8 cellular contexts compared by ENCODE assay signal in the genomic region with DNA sequence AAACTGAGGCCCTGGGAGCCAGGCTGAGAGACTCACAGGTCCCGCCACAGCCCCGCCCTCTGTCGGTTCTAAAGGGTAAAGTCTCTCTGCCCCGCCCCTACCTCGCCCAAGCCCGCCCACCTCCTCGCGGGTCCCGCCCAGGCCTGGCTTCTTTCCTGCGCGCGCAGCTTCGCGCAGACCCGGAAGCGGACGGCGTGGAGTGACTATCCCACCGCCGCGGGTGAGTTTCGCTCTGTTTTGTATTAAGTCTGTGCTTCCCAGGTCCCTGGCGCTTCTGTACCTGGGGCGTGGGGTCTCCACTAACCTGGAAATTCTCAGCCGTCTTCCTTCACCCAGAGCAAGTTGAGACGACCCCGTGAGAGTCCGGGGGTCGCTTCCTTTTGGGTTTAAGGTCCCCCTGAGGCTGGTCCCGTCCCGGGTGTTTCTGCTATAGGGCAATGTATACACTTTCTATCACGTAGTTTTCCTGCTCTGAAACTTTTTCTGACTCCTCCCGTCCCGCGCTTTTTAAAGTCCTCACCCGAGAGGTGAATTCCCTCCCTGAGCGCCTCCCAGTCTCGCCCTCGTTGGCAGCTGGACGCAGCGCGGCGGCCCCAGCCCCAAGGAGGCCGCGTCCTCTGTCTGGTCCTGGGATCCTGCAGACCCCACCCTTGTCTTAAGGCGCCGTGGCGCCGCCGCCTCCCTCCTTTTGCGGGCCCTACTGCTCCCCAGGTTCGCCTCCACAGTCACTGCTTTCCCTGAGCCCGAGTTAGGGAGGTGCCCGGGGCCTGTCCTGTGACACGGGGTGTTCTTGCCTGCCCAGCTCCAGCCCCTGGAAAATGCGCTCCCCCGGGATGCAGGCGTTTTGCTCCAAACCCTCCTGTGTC. TPM values are rescaled to one million over a fixed set of nuclear protein-coding genes. Genes with fewer than 3 reads are reported as not detected.
DNase-seq lines count a peak whose midpoint lies in the region; ATAC-seq, FAIRE-seq and TF ChIP-seq lines count a peak whose summit lies in the region.

TSS of gene ZNF765 (plus strand) at position 176 of the 866 bp plus-strand sequence. CDS start 2,867 bp downstream, outside the sequence.

- H3K9me3 ChIP-seq in OCI-LY1 (ENCODE audit: low read length) = no peaks in the 10 kb centered on the region; the same call in 1 of the 2 replicates

- no peaks in the 10 kb centered on the region for H3K27me3 ChIP-seq in OCI-LY1 (ENCODE audit: insufficient read depth, low read length)

- peak; percentile 53 for DNase-seq in D721Med (ENCODE audit: insufficient read length, low spot score)
- peak; percentile 78 for DNase-seq in HuH-7.5 (ENCODE audit: low spot score)
- DNase-seq in activated T-cell treated with anti-CD3 and anti-CD28 coated beads for 24 hours (ENCODE audit: low read depth) = peak; percentile 97
- peak; percentile 35 for DNase-seq in epithelial cell of proximal tubule (ENCODE audit: low read depth)
- peak; percentile 96 for DNase-seq in mucosa of gallbladder (ENCODE audit: low spot score)
- DNase-seq in stimulated activated CD8-positive, alpha-beta memory T cell treated with anti-CD3 and anti-CD28 coated beads, Interleukin-4, amount 100 ng/mL, for 24 hours (ENCODE audit: low read depth) = peak; percentile 96

- H3K9me2 ChIP-seq in OCI-LY1 (ENCODE audit: low read depth, low read length) = no peaks in the 10 kb centered on the region

- no peaks in the 10 kb centered on the region; the same call in 1 of the 2 replicates for H3K79me2 ChIP-seq in OCI-LY1 (ENCODE audit: insufficient read depth, low read length)

- peaks cover 23% of the 10 kb centered on the region for H3K36me3 ChIP-seq in OCI-LY1 (ENCODE audit: insufficient read depth, low read length)

- peaks cover 13% of the 10 kb centered on the region for H3K4me1 ChIP-seq in OCI-LY1 (ENCODE audit: insufficient read depth, low read length, severe bottlenecking)

- no peak within 1 kb of the TSS for H3K27ac ChIP-seq in OCI-LY1 (ENCODE audit: low read depth, low read length, poor library complexity, severe bottlenecking)

- H4K20me1 ChIP-seq in OCI-LY1 (ENCODE audit: insufficient read depth, low read length) = no peaks in the 10 kb centered on the region

- no peak within 1 kb of the TSS for H2AFZ ChIP-seq in OCI-LY1 (ENCODE audit: low read length)

- H3K4me3 ChIP-seq in OCI-LY1 (ENCODE audit: low read depth, low read length, poor library complexity, severe bottlenecking) = peak within 1 kb of the TSS; percentile 85
- H3K4me3 ChIP-seq in epithelial cell of proximal tubule (ENCODE audit: low read depth, low read length) = peak within 1 kb of the TSS; percentile 85

- H3K4me2 ChIP-seq in OCI-LY1 (ENCODE audit: low read length) = peak within 1 kb of the TSS; percentile 71

- H3K9ac ChIP-seq in OCI-LY1 (ENCODE audit: low read length) = peak within 1 kb of the TSS; percentile 80

- no peak for FAIRE-seq in D721Med (lab: Jason Lieb, UNC)

- TF ChIP-seq CTCF in D721Med (IDR thresholded peaks at IDR 0.05; ENCODE audit: insufficient read depth, missing control alignments) (peak; percentile 30), OCI-LY1 (IDR thresholded peaks at IDR 0.05; ENCODE audit: low read length) (peak; percentile 30; the same call in 1 of the 2 replicates), epithelial cell of proximal tubule (conservative IDR thresholded peaks at IDR 0.05; ENCODE audit: low read depth, low read length) (peak; percentile 45)

- no peaks in the 10 kb centered on the region for H3F3A ChIP-seq in OCI-LY1 (ENCODE audit: insufficient read depth, low read length)

- ATAC-seq in GM21423 (IDR thresholded peaks at IDR 0.05; ENCODE audit: unreplicated experiment) = peak; percentile 97

RNA-seq across cellular contexts. Expression of gene ZNF765, which starts in this region (rescaled TPM):
- total RNA-seq in epithelial cell of proximal tubule (5.1 and 5.5 TPM in 2 replicates), mucosa of gallbladder (12.9 TPM)

Comparison
In these comparisons a context has a peak if more than half of its experiments do, and no peak if none do; other contexts are left out.
1. DNase-seq: peak in every context shown above with its lines; median percentile 97 in activated T-cell treated with anti-CD3 and anti-CD28 coated beads for 24 hours; 96 in mucosa of gallbladder; 96 in stimulated activated CD8-positive, alpha-beta memory T cell treated with anti-CD3 and anti-CD28 coated beads, Interleukin-4, amount 100 ng/mL, for 24 hours; 78 in HuH-7.5; 53 in D721Med; 35 in epithelial cell of proximal tubule.